Comparison of ENCODE assay signal across 8 cellular contexts in the genomic region with DNA sequence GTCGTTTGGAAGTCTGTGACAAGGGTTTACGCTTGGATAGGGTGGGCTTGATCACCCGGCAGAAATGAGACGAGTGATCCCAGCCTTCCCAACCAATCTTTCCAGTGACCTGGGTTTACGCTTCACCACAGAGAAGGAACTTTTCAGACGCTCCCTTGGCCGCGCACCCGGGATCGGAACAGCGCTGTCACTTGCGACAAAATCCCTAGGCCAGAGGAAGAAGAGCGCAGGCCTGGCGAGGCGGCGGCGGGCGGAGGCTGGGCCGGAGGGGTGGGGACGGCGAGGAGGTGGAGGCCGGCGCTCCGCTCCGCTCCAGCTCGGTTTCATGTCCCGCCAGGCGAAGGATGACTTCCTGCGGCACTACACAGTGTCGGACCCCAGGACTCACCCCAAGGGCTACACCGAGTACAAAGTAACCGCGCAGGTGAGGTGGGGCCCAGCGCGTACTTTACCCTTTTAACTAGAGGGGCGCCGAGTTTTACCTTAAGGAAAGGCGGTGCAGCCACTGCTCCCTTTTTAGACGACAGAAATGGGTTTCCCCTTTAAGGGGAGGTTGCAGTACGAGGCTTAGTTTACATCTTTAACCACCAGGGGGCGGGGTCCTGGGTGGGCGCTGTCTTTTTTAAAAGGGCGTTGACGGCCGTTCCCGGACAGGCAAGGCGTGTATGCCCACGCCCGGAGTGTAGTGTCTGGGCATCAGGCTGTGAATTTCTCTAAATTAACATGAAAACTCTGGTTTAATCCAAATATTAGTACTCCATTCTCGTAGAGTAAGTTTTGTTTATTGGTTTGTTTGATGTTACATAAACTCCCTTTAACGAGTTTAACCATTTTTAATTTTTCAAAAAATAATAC. TPM values are rescaled to one million over a fixed set of nuclear protein-coding genes. Genes with fewer than 3 reads are reported as not detected.
A peak's percentile ranks its signal among the peaks of the same experiment; 100 is the strongest.
DNase-seq lines count a peak whose midpoint lies in the region; ATAC-seq and TF ChIP-seq lines count a peak whose summit lies in the region.

A gene with protein sequence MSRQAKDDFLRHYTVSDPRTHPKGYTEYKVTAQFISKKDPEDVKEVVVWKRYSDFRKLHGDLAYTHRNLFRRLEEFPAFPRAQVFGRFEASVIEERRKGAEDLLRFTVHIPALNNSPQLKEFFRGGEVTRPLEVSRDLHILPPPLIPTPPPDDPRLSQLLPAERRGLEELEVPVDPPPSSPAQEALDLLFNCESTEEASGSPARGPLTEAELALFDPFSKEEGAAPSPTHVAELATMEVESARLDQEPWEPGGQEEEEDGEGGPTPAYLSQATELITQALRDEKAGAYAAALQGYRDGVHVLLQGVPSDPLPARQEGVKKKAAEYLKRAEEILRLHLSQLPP (plus strand): TSS at position 227 of the 855 bp plus-strand sequence. CDS start 99 bp downstream, at position 326.

- H3K27me3 Mint-ChIP-seq in activated T-helper 1 cell treated with anti-CD3 and anti-CD28 coated beads, Interleukin-12 subunit alpha, Interleukin-12 subunit beta, Interleukin-2, Interleukin-4 antibody, amounts not matched to agents 30 ng/mL and 10 ng/mL and 1 ng/mL, durations not matched to agents 14 hours and 24 hours and 36 hours (ENCODE audit: insufficient read depth), result no peaks in the 10 kb centered on the region
- no peaks in the 10 kb centered on the region for H3K27me3 Mint-ChIP-seq in naive thymus-derived CD8-positive, alpha-beta T cell

- H3K4me3 ChIP-seq in GM23248, result peak within 1 kb of the TSS; percentile 85
- H3K4me3 ChIP-seq in fibroblast of lung (replicated peaks in 1 of 4; ENCODE audit: control extremely low read depth in 1 of 4, insufficient read depth in 1 of 4, low read depth in 3 of 4, low read length in 4 of 4), result peak within 1 kb of the TSS; percentile 65 to 76 (median 69)

- peak; percentile 88 to 94 for ATAC-seq in naive thymus-derived CD8-positive, alpha-beta T cell

- DNase-seq in EH (ENCODE audit: low read depth) (peak; percentile 95), GM23248 (peak; percentile 97), Kasumi-1 (lab: John Stamatoyannopoulos, UW) (peak; percentile 97 to 98), RKO (ENCODE audit: low spot score) (peak; percentile 97), fibroblast of lung (ENCODE audit: low read depth in 2 of 2) (peak; percentile 97 to 98)
- peak; percentile 91 for DNase-seq in activated T-helper 1 cell treated with anti-CD3 and anti-CD28 coated beads, Interleukin-12 subunit alpha, Interleukin-12 subunit beta, Interleukin-2, Interleukin-4 antibody, amounts not matched to agents 30 ng/mL and 10 ng/mL and 1 ng/mL, durations not matched to agents 14 hours and 24 hours and 36 hours (ENCODE audit: low spot score)
- peak; percentile 73 to 96 (median 92) for DNase-seq in naive thymus-derived CD8-positive, alpha-beta T cell
- peak; percentile 84 to 96 (median 89) for DNase-seq in stimulated activated naive CD4-positive, alpha-beta T cell (lab: John Stamatoyannopoulos, UW)

- peak within 1 kb of the TSS; percentile 83 for H3K4me3 Mint-ChIP-seq in activated T-helper 1 cell treated with anti-CD3 and anti-CD28 coated beads, Interleukin-12 subunit alpha, Interleukin-12 subunit beta, Interleukin-2, Interleukin-4 antibody, amounts not matched to agents 30 ng/mL and 10 ng/mL and 1 ng/mL, durations not matched to agents 14 hours and 24 hours and 36 hours
- H3K4me3 Mint-ChIP-seq in naive thymus-derived CD8-positive, alpha-beta T cell, result peak within 1 kb of the TSS; percentile 46 to 91 (median 84)

- H3K4me2 ChIP-seq in GM23248 (ENCODE audit: unreplicated experiment), result peak within 1 kb of the TSS; percentile 88
- peak within 1 kb of the TSS; percentile 90 for H3K4me2 ChIP-seq in fibroblast of lung (ENCODE audit: extremely low read depth, insufficient read depth, low read length)

- peaks cover 23% of the 10 kb centered on the region for H3K4me1 Mint-ChIP-seq in activated T-helper 1 cell treated with anti-CD3 and anti-CD28 coated beads, Interleukin-12 subunit alpha, Interleukin-12 subunit beta, Interleukin-2, Interleukin-4 antibody, amounts not matched to agents 30 ng/mL and 10 ng/mL and 1 ng/mL, durations not matched to agents 14 hours and 24 hours and 36 hours (ENCODE audit: low read depth)
- H3K4me1 Mint-ChIP-seq in naive thymus-derived CD8-positive, alpha-beta T cell, result peaks cover 7 to 23% (median 20%) of the 10 kb centered on the region in 4 donors

- H3K36me3 ChIP-seq in GM23248 (ENCODE audit: low read depth) (no peaks in the 10 kb centered on the region), fibroblast of lung (ENCODE audit: control insufficient read depth, insufficient read depth, low read length) (no peaks in the 10 kb centered on the region)

- POLR2A ChIA-PET in naive thymus-derived CD8-positive, alpha-beta T cell (lab: Charles Lee), result interaction anchor here (1.1 to 2.2 kb wide), 5 partner anchors 13 to 84 kb away, joined by 4 to 8 read pairs (median 5); partner anchors contain the start of genes ARL2, CDCA5, TM7SF2 and VPS51

- H4K20me1 ChIP-seq in GM23248 (ENCODE audit: insufficient read depth), result no peaks in the 10 kb centered on the region
- H4K20me1 ChIP-seq in fibroblast of lung (ENCODE audit: control insufficient read depth, extremely low read depth, insufficient read depth, low read length), result no peaks in the 10 kb centered on the region

- peaks cover 3% of the 10 kb centered on the region for H3K36me3 Mint-ChIP-seq in activated T-helper 1 cell treated with anti-CD3 and anti-CD28 coated beads, Interleukin-12 subunit alpha, Interleukin-12 subunit beta, Interleukin-2, Interleukin-4 antibody, amounts not matched to agents 30 ng/mL and 10 ng/mL and 1 ng/mL, durations not matched to agents 14 hours and 24 hours and 36 hours (ENCODE audit: low read depth)
- H3K36me3 Mint-ChIP-seq in naive thymus-derived CD8-positive, alpha-beta T cell, result peaks cover 0 to 4% (median 0%) of the 10 kb centered on the region in 3 donors

- whole genome bisulfite sequencing in GM23248 (ENCODE audit: low coverage in 1 of 2, low lambda C conversion rate in 2 of 2, missing lambda C conversion rate in 2 of 2), 2 experiments, result 0 to 1% methylated on average over 44 to 50 of the region's 51 CpGs

- H3K9me3 Mint-ChIP-seq in activated T-helper 1 cell treated with anti-CD3 and anti-CD28 coated beads, Interleukin-12 subunit alpha, Interleukin-12 subunit beta, Interleukin-2, Interleukin-4 antibody, amounts not matched to agents 30 ng/mL and 10 ng/mL and 1 ng/mL, durations not matched to agents 14 hours and 24 hours and 36 hours, result no peaks in the 10 kb centered on the region
- no peaks in the 10 kb centered on the region for H3K9me3 Mint-ChIP-seq in naive thymus-derived CD8-positive, alpha-beta T cell

- H3K27me3 ChIP-seq in GM23248 (replicated peaks; ENCODE audit: insufficient read depth), result no peaks in the 10 kb centered on the region
- H3K27me3 ChIP-seq in fibroblast of lung (ENCODE audit: control insufficient read depth, insufficient read depth, low read length), result no peaks in the 10 kb centered on the region

- H3K4me1 ChIP-seq in GM23248 (ENCODE audit: insufficient read depth) (peaks cover 13% of the 10 kb centered on the region; the same call in 1 of the 2 replicates), fibroblast of lung (ENCODE audit: control insufficient read depth, extremely low read depth, insufficient read depth, low read length) (peaks cover 5% of the 10 kb centered on the region)

- no peaks in the 10 kb centered on the region for H3K9me2 ChIP-seq in GM23248 (ENCODE audit: insufficient read depth)

- intact Hi-C loops in activated T-helper 1 cell treated with anti-CD3 and anti-CD28 coated beads, Interleukin-12 subunit alpha, Interleukin-12 subunit beta, Interleukin-2, Interleukin-4 antibody, amounts not matched to agents 30 ng/mL and 10 ng/mL and 1 ng/mL, durations not matched to agents 14 hours and 24 hours and 36 hours (cut with micrococcal nuclease), result loop anchor here (1.0 to 5.0 kb wide), 11 partner anchors 13 to 543 kb away; partner anchors contain the start of genes ARL2, ATG2A, CDCA5 and MEN1

- TF ChIP-seq CTCF in fibroblast of lung (conservative IDR thresholded peaks at IDR 0.05 in 1 of 2, IDR thresholded peaks at IDR 0.05 in 1 of 2; ENCODE audit: low read depth in 1 of 2, low read length in 2 of 2), result peak; percentile 58 to 62

- H2AFZ ChIP-seq in GM23248, result peak within 1 kb of the TSS; percentile 93
- H2AFZ ChIP-seq in fibroblast of lung (ENCODE audit: low read length), result peak within 1 kb of the TSS; percentile 89

- H3K9me3 ChIP-seq in GM23248 (ENCODE audit: low read depth), result no peaks in the 10 kb centered on the region
- H3K9me3 ChIP-seq in fibroblast of lung (ENCODE audit: control insufficient read depth, insufficient read depth, low read depth, low read length), result no peaks in the 10 kb centered on the region

- peaks cover 6% of the 10 kb centered on the region; the same call in 1 of the 2 replicates for H3K79me2 ChIP-seq in GM23248 (ENCODE audit: insufficient read depth)
- H3K79me2 ChIP-seq in fibroblast of lung (ENCODE audit: control insufficient read depth, insufficient read depth, low read length), result no peaks in the 10 kb centered on the region

- H3K27ac ChIP-seq in GM23248 (peak within 1 kb of the TSS; percentile 56), fibroblast of lung (ENCODE audit: insufficient read depth, low read length) (peak within 1 kb of the TSS; percentile 70)

- H3F3A ChIP-seq in GM23248 (ENCODE audit: insufficient read depth), result peaks cover 5% of the 10 kb centered on the region; the same call in 1 of the 2 replicates

- in situ Hi-C loops in GM23248 (cut with MboI), result no loop called here

- H3K27ac Mint-ChIP-seq in activated T-helper 1 cell treated with anti-CD3 and anti-CD28 coated beads, Interleukin-12 subunit alpha, Interleukin-12 subunit beta, Interleukin-2, Interleukin-4 antibody, amounts not matched to agents 30 ng/mL and 10 ng/mL and 1 ng/mL, durations not matched to agents 14 hours and 24 hours and 36 hours, result peak within 1 kb of the TSS; percentile 83
- H3K27ac Mint-ChIP-seq in naive thymus-derived CD8-positive, alpha-beta T cell, result peak within 1 kb of the TSS; percentile 79 to 96 (median 92)

- H3K9ac ChIP-seq in GM23248 (peak within 1 kb of the TSS; percentile 74), fibroblast of lung (ENCODE audit: insufficient read depth, low read length) (peak within 1 kb of the TSS; percentile 57)

RNA-seq across cellular contexts. Expression of the gene that starts here (rescaled TPM):
- total RNA-seq in GM23248 (2014; rRNA removed; shearing (Covaris generic)), result 14.9 and 17.5 TPM in 2 replicates
- polyA plus RNA-seq in GM23248 (2016; fragmentation: Nextera tagmentation; extraction: Ambion mirVana) (17.2 and 17.7 TPM in 2 replicates), fibroblast of lung (10.2 and 15.2 TPM in 2 replicates)
- total RNA-seq in activated T-helper 1 cell treated with anti-CD3 and anti-CD28 coated beads, Interleukin-12 subunit alpha, Interleukin-12 subunit beta, Interleukin-2, Interleukin-4 antibody, amounts not matched to agents 30 ng/mL and 10 ng/mL and 1 ng/mL, durations not matched to agents 14 hours and 24 hours and 36 hours, result 19.9 and 30.9 TPM in 2 replicates
- 11.3 and 14.4 TPM in 2 replicates for total RNA-seq in fibroblast of lung
- 15.7 and 23.9 TPM in 2 replicates for polyA plus RNA-seq in fibroblast of lung (2012)
- 24.1 and 40.8 TPM in 2 replicates for polyA minus RNA-seq in fibroblast of lung (ENCODE audit: low replicate concordance)
- total RNA-seq in naive thymus-derived CD8-positive, alpha-beta T cell, result 10 to 100 TPM; 27.3 to 29.6 TPM
- polyA plus RNA-seq in naive thymus-derived CD8-positive, alpha-beta T cell, result 10 to 100 TPM; 10.5 to 11.9 (median 11.9) TPM

Comparison
In these comparisons a context has a peak if more than half of its experiments do, and no peak if none do; other contexts are left out.
1. Peak in every context shown above with its lines: DNase-seq, ATAC-seq, H3K4me3 ChIP-seq and H3K27ac ChIP-seq.